ENCODE assay signal across 18 cellular contexts in the genomic region with DNA sequence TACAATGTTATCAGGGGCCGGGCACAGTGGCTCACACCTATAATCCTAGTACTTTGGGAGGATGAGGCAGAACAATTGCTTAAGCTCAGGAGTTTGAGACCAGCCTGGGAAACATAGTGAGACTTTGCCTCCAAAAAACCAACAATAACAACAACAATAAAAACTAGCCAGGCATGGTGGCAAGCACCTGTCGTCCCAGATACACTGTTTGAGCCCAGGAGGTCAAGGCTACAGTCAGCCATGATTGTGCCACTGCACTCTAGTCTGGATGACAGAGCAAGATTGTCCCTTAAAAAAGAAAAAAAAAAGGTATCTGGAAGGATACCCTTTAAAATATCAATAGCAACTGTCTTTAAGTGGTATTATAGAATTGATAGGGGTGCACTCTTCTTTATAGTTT. TPM values are rescaled to one million over a fixed set of nuclear protein-coding genes. Genes with fewer than 3 reads are reported as not detected.
"Had no signal": no experiment of that assay in that cellular context is flagged by ENCODE, and none has a peak within 500 bp of the region (broad histone marks: within the 10 kb centered on the region; RNA-seq: fewer than 3 reads in every experiment).

No MANE protein-coding gene starts in this region.

- ATAC-seq: activated CD8-positive, alpha-beta memory T cell treated with anti-CD3 and anti-CD28 coated beads, Interleukin-2, amount 10 ng/mL, durations not matched to agents 7 days and 5 days; activated T-helper 17 cell treated with anti-CD3 and anti-CD28 coated beads, Interleukin-2, amount 50 U/mL, for 72 hours; left lung; naive thymus-derived CD4-positive, alpha-beta T cell; sciatic nerve; stimulated activated naive B cell treated with anti-CD40 and anti-IgM and Interleukin-4, amounts not matched to agents 10 μg/mL and 1 μg/mL and 100 μg/mL, for 72 hours; T-cell had no signal

- H3K36me3 ChIP-seq: left lung, ovary had no signal

- H3K9me3 ChIP-seq: left lung, ovary had no signal

- H3K27me3 ChIP-seq: left lung, ovary had no signal

- DNase-seq: activated B cell treated with CpG ODN at 0.5 μM for 24 hours; activated CD4-positive, alpha-beta memory T cell treated with anti-CD3 and anti-CD28 coated beads, Interleukin-2, amount 10 ng/mL, durations not matched to agents 7 days and 5 days; activated CD4-positive, alpha-beta T cell treated with anti-CD3 and anti-CD28 coated beads for 48 hours; activated CD8-positive, alpha-beta memory T cell treated with anti-CD3 and anti-CD28 coated beads, Interleukin-2, amount 10 ng/mL, durations not matched to agents 7 days and 5 days; activated naive CD4-positive, alpha-beta T cell; activated naive CD8-positive, alpha-beta T cell treated with anti-CD3 and anti-CD28 coated beads for 36 hours; amygdala; effector CD8-positive, alpha-beta T cell; hypothalamus; islet precursor cell; left lung; naive thymus-derived CD4-positive, alpha-beta T cell; ovary; stimulated activated naive B cell treated with anti-CD40 and anti-IgM and Interleukin-4, amounts not matched to agents 10 μg/mL and 1 μg/mL and 100 μg/mL, for 72 hours; T-cell had no signal

- H3K27ac ChIP-seq: ovary, SK-N-MC had no signal

- H3K4me3 ChIP-seq: left lung, ovary, SK-N-MC had no signal

RNA-seq across cellular contexts. Expression of gene SORT1, which starts 16.1 kb away (rescaled TPM):
- polyA plus RNA-seq: naive thymus-derived CD4-positive, alpha-beta T cell had no signal
